In the genomic region with DNA sequence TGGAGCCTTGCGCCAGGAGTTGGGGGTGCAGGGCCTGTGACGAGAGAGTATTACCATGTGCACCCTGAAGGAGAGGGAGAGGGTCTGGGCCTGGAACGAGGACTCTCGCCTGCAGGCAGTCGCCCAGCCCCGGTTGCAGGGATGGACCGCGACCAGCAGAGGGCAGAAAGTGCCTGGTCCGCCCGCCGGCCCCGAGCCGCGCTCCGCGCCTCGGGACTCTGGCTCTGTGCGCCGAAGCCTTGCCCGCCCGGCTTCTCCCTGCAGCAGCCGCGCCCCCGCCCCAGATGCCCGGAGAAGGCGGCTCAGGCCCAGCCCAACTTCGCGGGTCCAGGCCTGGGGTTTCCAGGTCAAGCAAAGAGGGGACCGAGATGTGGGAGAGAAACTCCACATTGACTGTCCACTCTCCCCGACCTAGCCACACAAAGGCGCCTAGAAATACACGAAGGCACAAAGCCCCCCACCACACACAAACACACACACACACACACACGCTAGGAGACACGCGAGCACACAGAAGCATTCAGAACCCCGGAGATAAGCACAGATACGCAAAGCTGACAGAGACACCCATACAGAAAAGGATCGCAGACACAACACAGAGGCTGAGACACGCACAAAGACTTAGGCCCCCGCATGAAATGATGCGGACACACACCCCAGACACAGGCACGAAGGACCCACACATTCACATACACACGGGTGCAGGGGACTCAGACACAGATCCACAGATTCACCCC, we compare ENCODE assay signal across 8 cellular contexts. TPM values are rescaled to one million over a fixed set of nuclear protein-coding genes. Genes with fewer than 3 reads are reported as not detected.
A peak's percentile ranks its signal among the peaks of the same experiment; 100 is the strongest.
DNase-seq lines count a peak whose midpoint lies in the region; ATAC-seq and TF ChIP-seq lines count a peak whose summit lies in the region.

No MANE protein-coding gene starts in this region.

- no peak overlapping the region for H3K27ac ChIP-seq in H9 (ENCODE audit: insufficient read length, low read depth, low read length)

- no peak overlapping the region for H4K5ac ChIP-seq in H9 (ENCODE audit: insufficient read length, low read depth, low read length)

- no peak overlapping the region for H3K18ac ChIP-seq in H9 (ENCODE audit: insufficient read length, low read depth, low read length)

- TF ChIP-seq CTCF in H9 (conservative IDR thresholded peaks at IDR 0.05) = peak; percentile 93
- peak; percentile 89 for TF ChIP-seq CTCF in mesothelial cell of epicardium (IDR thresholded peaks at IDR 0.05; ENCODE audit: unreplicated experiment)

- ATAC-seq in activated CD8-positive, alpha-beta memory T cell treated with anti-CD3 and anti-CD28 coated beads, Interleukin-2, amount 10 ng/mL, durations not matched to agents 7 days and 5 days = peak; percentile 68
- ATAC-seq in effector memory CD8-positive, alpha-beta T cell (replicated peaks) = peak; percentile 81

- H3K79me2 ChIP-seq in H9 (ENCODE audit: insufficient read depth, low read length) = no peaks in the 10 kb centered on the region

- H3K9me3 ChIP-seq in H9 (ENCODE audit: control insufficient read depth, low read depth, low read length) = no peaks in the 10 kb centered on the region

- no peak overlapping the region for H3K9ac ChIP-seq in H9 (ENCODE audit: extremely low read depth, insufficient read length, low read length)

- no peak overlapping the region for H2AK5ac ChIP-seq in H9 (ENCODE audit: insufficient read length, low read length)

- H4K91ac ChIP-seq in H9 (ENCODE audit: insufficient read length, low read depth, low read length) = no peak overlapping the region

- peaks cover 28% of the 10 kb centered on the region for H3K23me2 ChIP-seq in H9 (ENCODE audit: insufficient read length, low read depth, low read length, poor library complexity, severe bottlenecking)

- no peaks in the 10 kb centered on the region for H4K20me1 ChIP-seq in H9 (ENCODE audit: control insufficient read depth, insufficient read depth, insufficient read length)

- DNase-seq in Ammon's horn (ENCODE audit: low spot score) = peak; percentile 54
- DNase-seq in H9 = peak; percentile 92
- DNase-seq in NCI-H748 treated with DMSO at 0.1 percent for 48 hours (lab: John Stamatoyannopoulos, UW) = peak; percentile 68
- DNase-seq in activated CD8-positive, alpha-beta memory T cell treated with anti-CD3 and anti-CD28 coated beads, Interleukin-2, amount 10 ng/mL, durations not matched to agents 7 days and 5 days = peak; percentile 79
- peak; percentile 69 to 75 (median 74) for DNase-seq in effector memory CD8-positive, alpha-beta T cell
- DNase-seq in mesothelial cell of epicardium (ENCODE audit: low spot score in 2 of 2, unreplicated experiment in 2 of 2) = peak; percentile 68 to 89
- peak; percentile 67 to 72 for DNase-seq in stimulated activated CD8-positive, alpha-beta memory T cell treated with anti-CD3 and anti-CD28 coated beads, Interleukin-2, amount 100 ng/mL, for 48 hours (ENCODE audit: low read depth in 2 of 2)
- DNase-seq in cortex of kidney (lab: John Stamatoyannopoulos, UW) = no peak

- H3T11ph ChIP-seq in H9 (ENCODE audit: low read length) = no peak overlapping the region

- H3K27me3 Mint-ChIP-seq in H9 (ENCODE audit: low read depth) (peaks cover 92% of the 10 kb centered on the region), mesothelial cell of epicardium (ENCODE audit: low read depth) (peaks cover 91% of the 10 kb centered on the region)
- H3K27me3 Mint-ChIP-seq in activated CD8-positive, alpha-beta memory T cell treated with anti-CD3 and anti-CD28 coated beads, Interleukin-2, amount 10 ng/mL, durations not matched to agents 7 days and 5 days = peaks cover 82% of the 10 kb centered on the region
- H3K27me3 Mint-ChIP-seq in effector memory CD8-positive, alpha-beta T cell = peaks cover 54 to 91% of the 10 kb centered on the region in 2 donors

- H3K27ac Mint-ChIP-seq in H9 (no peak overlapping the region), mesothelial cell of epicardium (no peak overlapping the region)
- peak overlapping the region; percentile 47 for H3K27ac Mint-ChIP-seq in activated CD8-positive, alpha-beta memory T cell treated with anti-CD3 and anti-CD28 coated beads, Interleukin-2, amount 10 ng/mL, durations not matched to agents 7 days and 5 days
- H3K27ac Mint-ChIP-seq in effector memory CD8-positive, alpha-beta T cell = no peak overlapping the region

- H3K14ac ChIP-seq in H9 (ENCODE audit: insufficient read depth, low read length) = no peak overlapping the region

- H3K4me3 Mint-ChIP-seq in H9 (peak overlapping the region; percentile 19 to 80; a peak in 4 of 5 replicates), mesothelial cell of epicardium (peak overlapping the region; percentile 47)
- no peak overlapping the region for H3K4me3 Mint-ChIP-seq in activated CD8-positive, alpha-beta memory T cell treated with anti-CD3 and anti-CD28 coated beads, Interleukin-2, amount 10 ng/mL, durations not matched to agents 7 days and 5 days
- peak overlapping the region; percentile 59 to 66 for H3K4me3 Mint-ChIP-seq in effector memory CD8-positive, alpha-beta T cell

- H2BK20ac ChIP-seq in H9 (ENCODE audit: low read depth, low read length, poor library complexity, severe bottlenecking) = no peak overlapping the region

- no peaks in the 10 kb centered on the region for H3K79me1 ChIP-seq in H9 (ENCODE audit: insufficient read depth, low read depth, low read length, poor library complexity, severe bottlenecking)

- H4K8ac ChIP-seq in H9 (replicated peaks; ENCODE audit: insufficient read length, low read depth, low read length) = no peak overlapping the region

- no CpG with 5 or more reads among the region's 43 CpGs for WGBS in H9 (ENCODE audit: extremely low coverage, insufficient read length, low lambda C conversion rate)

- CTCF ChIA-PET in activated CD8-positive, alpha-beta memory T cell treated with anti-CD3 and anti-CD28 coated beads, Interleukin-2, amount 10 ng/mL, durations not matched to agents 7 days and 5 days (lab: Charles Lee) = no interaction called here

- peaks cover 72% of the 10 kb centered on the region for H3K27me3 ChIP-seq in H9 (ENCODE audit: insufficient read depth, low read length)

- H2AFZ ChIP-seq in H9 (ENCODE audit: low read length) = no peak overlapping the region

- H3K9me3 Mint-ChIP-seq in H9 (peaks cover 0 to 4% of the 10 kb centered on the region in 2 experiments; a peak in 1 of 5 replicates), mesothelial cell of epicardium (no peaks in the 10 kb centered on the region)
- no peaks in the 10 kb centered on the region for H3K9me3 Mint-ChIP-seq in activated CD8-positive, alpha-beta memory T cell treated with anti-CD3 and anti-CD28 coated beads, Interleukin-2, amount 10 ng/mL, durations not matched to agents 7 days and 5 days (ENCODE audit: low read depth)
- no peaks in the 10 kb centered on the region for H3K9me3 Mint-ChIP-seq in effector memory CD8-positive, alpha-beta T cell

- peaks cover 30 to 39% of the 10 kb centered on the region in 2 experiments for H3K4me1 Mint-ChIP-seq in H9
- peaks cover 21% of the 10 kb centered on the region for H3K4me1 Mint-ChIP-seq in activated CD8-positive, alpha-beta memory T cell treated with anti-CD3 and anti-CD28 coated beads, Interleukin-2, amount 10 ng/mL, durations not matched to agents 7 days and 5 days
- peaks cover 14 to 20% of the 10 kb centered on the region in 2 donors for H3K4me1 Mint-ChIP-seq in effector memory CD8-positive, alpha-beta T cell (ENCODE audit: low read depth in 2 of 2)
- peaks cover 32% of the 10 kb centered on the region for H3K4me1 Mint-ChIP-seq in mesothelial cell of epicardium

- no peak overlapping the region for H3K23ac ChIP-seq in H9 (ENCODE audit: insufficient read length, low read depth, low read length)

- H3K56ac ChIP-seq in H9 (ENCODE audit: insufficient read length, low read depth, low read length) = no peak overlapping the region

- no peak overlapping the region for H3K4ac ChIP-seq in H9 (ENCODE audit: low read depth, low read length)

- H2BK120ac ChIP-seq in H9 (ENCODE audit: low read depth, low read length, poor library complexity, severe bottlenecking) = no peak overlapping the region

- H3K36me3 Mint-ChIP-seq in H9 (ENCODE audit: insufficient read depth in 1 of 3, low read depth in 3 of 3) (no peaks in the 10 kb centered on the region; a peak in 1 of 7 replicates), mesothelial cell of epicardium (no peaks in the 10 kb centered on the region)
- H3K36me3 Mint-ChIP-seq in activated CD8-positive, alpha-beta memory T cell treated with anti-CD3 and anti-CD28 coated beads, Interleukin-2, amount 10 ng/mL, durations not matched to agents 7 days and 5 days = peaks cover 6% of the 10 kb centered on the region
- peaks cover 8% of the 10 kb centered on the region for H3K36me3 Mint-ChIP-seq in effector memory CD8-positive, alpha-beta T cell (ENCODE audit: insufficient read depth)

- H2BK5ac ChIP-seq in H9 (ENCODE audit: insufficient read length, low read length) = no peak overlapping the region

- no peak overlapping the region for H2BK15ac ChIP-seq in H9 (ENCODE audit: low read depth, low read length)

- no peaks in the 10 kb centered on the region for H3K4me1 ChIP-seq in H9 (ENCODE audit: insufficient read depth, low read length)

- H2BK12ac ChIP-seq in H9 (ENCODE audit: insufficient read length, low read depth, low read length) = no peak overlapping the region

- H3K4me2 ChIP-seq in H9 (ENCODE audit: insufficient read depth, insufficient read length, low read length) = peak overlapping the region; percentile 51

RNA-seq across cellular contexts. Expression of gene LMX1B, which starts 2.0 kb away (rescaled TPM):
- 0.70 and 0.85 TPM in 2 replicates for total RNA-seq in H9 (2021)
- total RNA-seq in activated CD8-positive, alpha-beta memory T cell treated with anti-CD3 and anti-CD28 coated beads, Interleukin-2, amount 10 ng/mL, durations not matched to agents 7 days and 5 days = not detected
- 0.09 TPM in 1 of 3 replicates, not detected in the others for total RNA-seq in mesothelial cell of epicardium
